Comparison of ENCODE assay signal across 8 cellular contexts in the genomic region with DNA sequence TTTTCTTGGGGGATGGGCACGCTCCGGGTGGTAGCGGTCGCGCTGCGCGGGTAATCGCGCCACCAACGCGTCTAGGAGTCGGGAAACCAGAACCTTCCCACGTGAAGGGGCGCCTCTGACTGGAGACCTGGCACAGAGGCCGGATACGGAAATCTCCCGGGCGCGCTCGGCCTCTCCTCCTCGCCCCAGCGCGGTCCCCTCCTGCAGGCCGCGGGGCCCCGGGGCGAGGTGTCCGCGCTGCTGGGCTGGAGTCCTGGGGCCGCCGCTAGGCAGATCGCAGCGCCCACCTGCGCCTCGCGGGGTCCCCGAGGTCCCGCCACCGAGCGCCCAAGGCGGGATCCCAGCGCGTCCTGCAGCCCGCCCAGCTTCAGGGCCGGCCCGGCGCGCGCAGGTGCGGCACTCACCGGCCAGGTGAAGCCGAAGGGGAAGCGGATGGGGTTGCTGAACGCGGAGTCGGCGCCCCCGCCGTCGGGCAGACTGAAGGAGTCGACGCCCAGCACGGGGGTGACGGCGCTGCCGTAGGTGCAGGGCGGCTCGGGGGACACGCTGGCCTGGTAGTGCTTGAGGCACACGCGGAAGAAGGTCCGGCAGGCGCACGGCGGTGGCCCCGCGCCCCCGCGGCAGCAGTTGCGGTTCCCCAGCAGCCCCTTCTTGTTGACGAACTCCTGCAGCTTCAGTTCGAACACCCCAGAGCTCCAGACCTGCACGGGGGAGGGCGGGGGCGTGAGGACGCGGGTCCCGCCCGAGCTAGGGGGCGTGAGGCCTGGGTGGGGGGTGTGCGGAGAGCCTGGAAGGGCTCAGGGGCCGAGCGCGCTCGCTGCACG. TPM values are rescaled to one million over a fixed set of nuclear protein-coding genes. Genes with fewer than 3 reads are reported as not detected.
DNase-seq lines count a peak whose midpoint lies in the region; ATAC-seq and TF ChIP-seq lines count a peak whose summit lies in the region.

No MANE protein-coding gene starts in this region.

- peaks cover 0 to 2% (median 0%) of the 10 kb centered on the region in 11 donors for H3K9me3 Mint-ChIP-seq in naive thymus-derived CD4-positive, alpha-beta T cell

- ATAC-seq in naive thymus-derived CD4-positive, alpha-beta T cell: no peak

- peaks cover 7% of the 10 kb centered on the region for H3K4me1 ChIP-seq in colonic mucosa
- peaks cover 24 to 28% of the 10 kb centered on the region in 2 donors for H3K4me1 ChIP-seq in naive thymus-derived CD4-positive, alpha-beta T cell (ENCODE audit: control insufficient read depth in 2 of 2, insufficient read depth in 2 of 2, low read length in 2 of 2)

- CTCF ChIA-PET in naive thymus-derived CD4-positive, alpha-beta T cell (lab: Charles Lee): no interaction called here

- H3K4me3 ChIP-seq in AG10803 (ENCODE audit: low read length) (peak overlapping the region; percentile 70), colonic mucosa (peak overlapping the region; percentile 72)
- H3K4me3 ChIP-seq in naive thymus-derived CD4-positive, alpha-beta T cell (ENCODE audit: low read length): peak overlapping the region; percentile 66

- peak overlapping the region; percentile 70 for H3K27ac ChIP-seq in colonic mucosa
- peak overlapping the region; percentile 25 for H3K27ac ChIP-seq in naive thymus-derived CD4-positive, alpha-beta T cell (ENCODE audit: low read depth, low read length)

- H3K9me3 ChIP-seq in colonic mucosa: no peaks in the 10 kb centered on the region
- H3K9me3 ChIP-seq in naive thymus-derived CD4-positive, alpha-beta T cell (ENCODE audit: control insufficient read depth in 2 of 3, low read length in 3 of 3): no peaks in the 10 kb centered on the region

- H3K27ac Mint-ChIP-seq in naive thymus-derived CD4-positive, alpha-beta T cell: peak overlapping the region; percentile 60 to 90 (median 76)

- TF ChIP-seq RAD21 in Ishikawa (IDR thresholded peaks at IDR 0.05; ENCODE audit: low read depth): no peak

- TF ChIP-seq CTCF in AG10803 (conservative IDR thresholded peaks at IDR 0.05; ENCODE audit: low read length) (no peak), colonic mucosa (IDR thresholded peaks at IDR 0.05) (no peak), GM10266 (IDR thresholded peaks at IDR 0.05; ENCODE audit: control insufficient read depth, insufficient read depth, low read depth, missing control alignments) (no peak)

- POLR2A ChIA-PET in naive thymus-derived CD4-positive, alpha-beta T cell (lab: Charles Lee): interaction anchor here (0.6 to 5.3 kb wide), 7 partner anchors 10 to 534 kb away, joined by 3 to 35 read pairs (median 3); a partner anchor contains a TSS

- TF ChIP-seq EP300 in Ishikawa (IDR thresholded peaks at IDR 0.05; ENCODE audit: borderline replicate concordance): no peak

- H3K9ac ChIP-seq in colonic mucosa (ENCODE audit: low read depth in 2 of 2, low read length in 2 of 2): peak overlapping the region; percentile 62 to 77

- H3K4me3 Mint-ChIP-seq in naive thymus-derived CD4-positive, alpha-beta T cell: peak overlapping the region; percentile 85 to 99 (median 94)

- DNase-seq in AG10803 (ENCODE audit: low read depth) (no peak), colonic mucosa (no peak), GM10266 (ENCODE audit: extremely low spot score) (no peak), H4 (ENCODE audit: low spot score) (no peak), NOMO-1 (lab: John Stamatoyannopoulos, UW; ENCODE audit: unreplicated experiment in 2 of 2) (no peak), COR-L47 (lab: John Stamatoyannopoulos, UW) (no peak)
- DNase-seq in naive thymus-derived CD4-positive, alpha-beta T cell: peak in 3 of 9 donors; percentile 34 to 37 (median 37)

- peaks cover 20 to 45% (median 40%) of the 10 kb centered on the region in 7 donors for H3K4me1 Mint-ChIP-seq in naive thymus-derived CD4-positive, alpha-beta T cell

- H3K36me3 Mint-ChIP-seq in naive thymus-derived CD4-positive, alpha-beta T cell: peaks cover 0 to 5% (median 3%) of the 10 kb centered on the region in 5 donors

- H3K27me3 Mint-ChIP-seq in naive thymus-derived CD4-positive, alpha-beta T cell: peaks cover 5 to 84% (median 32%) of the 10 kb centered on the region in 5 donors

- intact Hi-C loops in colonic mucosa (cut with DNase I): no loop called here
- intact Hi-C loops in naive thymus-derived CD4-positive, alpha-beta T cell (cut with micrococcal nuclease): loop anchor here in 1 of 2 donors (1.0 kb wide), 1 partner anchor 17 kb away; no protein-coding TSS in a partner anchor

- peaks cover 51% of the 10 kb centered on the region for H3K27me3 ChIP-seq in colonic mucosa
- H3K27me3 ChIP-seq in naive thymus-derived CD4-positive, alpha-beta T cell (ENCODE audit: control insufficient read depth in 2 of 2, insufficient read depth in 2 of 2, low read length in 2 of 2): peaks cover 9 to 10% of the 10 kb centered on the region in 2 donors

- H3K36me3 ChIP-seq in colonic mucosa: no peaks in the 10 kb centered on the region
- H3K36me3 ChIP-seq in naive thymus-derived CD4-positive, alpha-beta T cell (ENCODE audit: control insufficient read depth in 2 of 3, insufficient read depth in 3 of 3, low read length in 3 of 3): peaks cover 0 to 11% (median 0%) of the 10 kb centered on the region in 3 experiments

TF ChIP-seq in Ishikawa, 13 proteins besides CTCF, POLR2A, EP300 and RAD21:
- TF ChIP-seq EGR1 (IDR thresholded peaks at IDR 0.05): no peak
- peak; percentile 19 for TF ChIP-seq ZBTB7A (IDR thresholded peaks at IDR 0.05; ENCODE audit: low read depth)
- TF ChIP-seq, protein P1, sequence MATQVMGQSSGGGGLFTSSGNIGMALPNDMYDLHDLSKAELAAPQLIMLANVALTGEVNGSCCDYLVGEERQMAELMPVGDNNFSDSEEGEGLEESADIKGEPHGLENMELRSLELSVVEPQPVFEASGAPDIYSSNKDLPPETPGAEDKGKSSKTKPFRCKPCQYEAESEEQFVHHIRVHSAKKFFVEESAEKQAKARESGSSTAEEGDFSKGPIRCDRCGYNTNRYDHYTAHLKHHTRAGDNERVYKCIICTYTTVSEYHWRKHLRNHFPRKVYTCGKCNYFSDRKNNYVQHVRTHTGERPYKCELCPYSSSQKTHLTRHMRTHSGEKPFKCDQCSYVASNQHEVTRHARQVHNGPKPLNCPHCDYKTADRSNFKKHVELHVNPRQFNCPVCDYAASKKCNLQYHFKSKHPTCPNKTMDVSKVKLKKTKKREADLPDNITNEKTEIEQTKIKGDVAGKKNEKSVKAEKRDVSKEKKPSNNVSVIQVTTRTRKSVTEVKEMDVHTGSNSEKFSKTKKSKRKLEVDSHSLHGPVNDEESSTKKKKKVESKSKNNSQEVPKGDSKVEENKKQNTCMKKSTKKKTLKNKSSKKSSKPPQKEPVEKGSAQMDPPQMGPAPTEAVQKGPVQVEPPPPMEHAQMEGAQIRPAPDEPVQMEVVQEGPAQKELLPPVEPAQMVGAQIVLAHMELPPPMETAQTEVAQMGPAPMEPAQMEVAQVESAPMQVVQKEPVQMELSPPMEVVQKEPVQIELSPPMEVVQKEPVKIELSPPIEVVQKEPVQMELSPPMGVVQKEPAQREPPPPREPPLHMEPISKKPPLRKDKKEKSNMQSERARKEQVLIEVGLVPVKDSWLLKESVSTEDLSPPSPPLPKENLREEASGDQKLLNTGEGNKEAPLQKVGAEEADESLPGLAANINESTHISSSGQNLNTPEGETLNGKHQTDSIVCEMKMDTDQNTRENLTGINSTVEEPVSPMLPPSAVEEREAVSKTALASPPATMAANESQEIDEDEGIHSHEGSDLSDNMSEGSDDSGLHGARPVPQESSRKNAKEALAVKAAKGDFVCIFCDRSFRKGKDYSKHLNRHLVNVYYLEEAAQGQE (IDR thresholded peaks at IDR 0.05; ENCODE audit: low read depth): no peak
- TF ChIP-seq, protein P2, sequence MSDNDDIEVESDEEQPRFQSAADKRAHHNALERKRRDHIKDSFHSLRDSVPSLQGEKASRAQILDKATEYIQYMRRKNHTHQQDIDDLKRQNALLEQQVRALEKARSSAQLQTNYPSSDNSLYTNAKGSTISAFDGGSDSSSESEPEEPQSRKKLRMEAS (IDR thresholded peaks at IDR 0.05): no peak

RNA-seq across cellular contexts. Expression of a gene that starts 1.6 kb away (rescaled TPM):
- total RNA-seq in colonic mucosa: 10 to 100 TPM; 16.1 to 26.8 TPM
- total RNA-seq in naive thymus-derived CD4-positive, alpha-beta T cell: 10 to 100 TPM in 1 of 5 experiments, 1 to 10 TPM in 3, under 1 TPM in 1; 0.19 to 12.9 (median 4.5) TPM
- polyA plus RNA-seq in naive thymus-derived CD4-positive, alpha-beta T cell: under 1 TPM; 0.54 to 0.60 TPM
- total RNA-seq in H4 (2014; rRNA removed; shearing (Covaris generic)): 0.54 and 2.2 TPM in 2 replicates

RNA-seq across cellular contexts. Expression of a gene that starts 17.2 kb away (rescaled TPM):
- 10 to 100 TPM; 25.1 to 28.5 TPM for total RNA-seq in colonic mucosa
- total RNA-seq in naive thymus-derived CD4-positive, alpha-beta T cell: 10 to 100 TPM; 27.2 to 53.4 (median 35.5) TPM
- polyA plus RNA-seq in naive thymus-derived CD4-positive, alpha-beta T cell: 10 to 100 TPM; 31.0 to 49.3 TPM
- total RNA-seq in H4 (2014; rRNA removed; shearing (Covaris generic)): 4.8 and 5.6 TPM in 2 replicates
